ENCODE assay signal across 2 cellular contexts in the genomic region with DNA sequence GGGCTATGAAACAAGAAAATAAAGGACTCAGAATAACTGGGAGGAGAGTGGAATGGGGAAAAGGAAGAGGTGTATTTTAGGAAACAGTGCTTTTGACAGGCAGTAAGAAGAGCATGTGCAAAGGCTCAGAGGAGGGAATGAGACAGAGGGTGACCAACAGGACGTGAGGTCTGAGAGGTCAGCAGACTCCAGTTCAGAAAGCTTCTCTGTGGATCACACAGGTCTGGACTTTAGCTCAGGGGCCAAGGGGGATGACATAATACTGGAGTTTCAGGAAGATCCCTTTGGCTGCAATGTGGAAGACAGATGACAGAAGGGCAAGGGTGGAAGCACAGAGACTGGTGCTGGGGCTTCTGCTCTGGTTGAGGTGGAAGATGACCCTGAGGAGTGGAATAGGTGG.
TF ChIP-seq lines count a peak whose summit lies in the region.

No MANE protein-coding gene starts in this region.

TF ChIP-seq in SK-N-SH treated with all-trans-retinoic acid at 6 μM for 48 hours, 23 proteins besides CTCF, POLR2A, EP300 and RAD21 (continued from another document):
- TF ChIP-seq, protein P1, sequence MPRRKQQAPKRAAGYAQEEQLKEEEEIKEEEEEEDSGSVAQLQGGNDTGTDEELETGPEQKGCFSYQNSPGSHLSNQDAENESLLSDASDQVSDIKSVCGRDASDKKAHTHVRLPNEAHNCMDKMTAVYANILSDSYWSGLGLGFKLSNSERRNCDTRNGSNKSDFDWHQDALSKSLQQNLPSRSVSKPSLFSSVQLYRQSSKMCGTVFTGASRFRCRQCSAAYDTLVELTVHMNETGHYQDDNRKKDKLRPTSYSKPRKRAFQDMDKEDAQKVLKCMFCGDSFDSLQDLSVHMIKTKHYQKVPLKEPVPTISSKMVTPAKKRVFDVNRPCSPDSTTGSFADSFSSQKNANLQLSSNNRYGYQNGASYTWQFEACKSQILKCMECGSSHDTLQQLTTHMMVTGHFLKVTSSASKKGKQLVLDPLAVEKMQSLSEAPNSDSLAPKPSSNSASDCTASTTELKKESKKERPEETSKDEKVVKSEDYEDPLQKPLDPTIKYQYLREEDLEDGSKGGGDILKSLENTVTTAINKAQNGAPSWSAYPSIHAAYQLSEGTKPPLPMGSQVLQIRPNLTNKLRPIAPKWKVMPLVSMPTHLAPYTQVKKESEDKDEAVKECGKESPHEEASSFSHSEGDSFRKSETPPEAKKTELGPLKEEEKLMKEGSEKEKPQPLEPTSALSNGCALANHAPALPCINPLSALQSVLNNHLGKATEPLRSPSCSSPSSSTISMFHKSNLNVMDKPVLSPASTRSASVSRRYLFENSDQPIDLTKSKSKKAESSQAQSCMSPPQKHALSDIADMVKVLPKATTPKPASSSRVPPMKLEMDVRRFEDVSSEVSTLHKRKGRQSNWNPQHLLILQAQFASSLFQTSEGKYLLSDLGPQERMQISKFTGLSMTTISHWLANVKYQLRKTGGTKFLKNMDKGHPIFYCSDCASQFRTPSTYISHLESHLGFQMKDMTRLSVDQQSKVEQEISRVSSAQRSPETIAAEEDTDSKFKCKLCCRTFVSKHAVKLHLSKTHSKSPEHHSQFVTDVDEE (CRISPR knock-in tag; IDR thresholded peaks at IDR 0.05), result no peak
- TF ChIP-seq PPARA (CRISPR knock-in tag; IDR thresholded peaks at IDR 0.05; ENCODE audit: borderline replicate concordance), result no peak
- no peak for TF ChIP-seq ZC3H10 (CRISPR knock-in tag; IDR thresholded peaks at IDR 0.05)
- TF ChIP-seq ZFP3 (CRISPR knock-in tag; IDR thresholded peaks at IDR 0.05), result no peak
- no peak for TF ChIP-seq ZNF8 (CRISPR knock-in tag; IDR thresholded peaks at IDR 0.05)
- no peak for TF ChIP-seq GLIS3 (CRISPR knock-in tag; IDR thresholded peaks at IDR 0.05)
- TF ChIP-seq SNAI2 (CRISPR knock-in tag; IDR thresholded peaks at IDR 0.05), result no peak
- TF ChIP-seq ZNF70 (CRISPR knock-in tag; IDR thresholded peaks at IDR 0.05), result no peak
- TF ChIP-seq RARB (CRISPR knock-in tag; IDR thresholded peaks at IDR 0.05), result no peak
- TF ChIP-seq, protein P2, sequence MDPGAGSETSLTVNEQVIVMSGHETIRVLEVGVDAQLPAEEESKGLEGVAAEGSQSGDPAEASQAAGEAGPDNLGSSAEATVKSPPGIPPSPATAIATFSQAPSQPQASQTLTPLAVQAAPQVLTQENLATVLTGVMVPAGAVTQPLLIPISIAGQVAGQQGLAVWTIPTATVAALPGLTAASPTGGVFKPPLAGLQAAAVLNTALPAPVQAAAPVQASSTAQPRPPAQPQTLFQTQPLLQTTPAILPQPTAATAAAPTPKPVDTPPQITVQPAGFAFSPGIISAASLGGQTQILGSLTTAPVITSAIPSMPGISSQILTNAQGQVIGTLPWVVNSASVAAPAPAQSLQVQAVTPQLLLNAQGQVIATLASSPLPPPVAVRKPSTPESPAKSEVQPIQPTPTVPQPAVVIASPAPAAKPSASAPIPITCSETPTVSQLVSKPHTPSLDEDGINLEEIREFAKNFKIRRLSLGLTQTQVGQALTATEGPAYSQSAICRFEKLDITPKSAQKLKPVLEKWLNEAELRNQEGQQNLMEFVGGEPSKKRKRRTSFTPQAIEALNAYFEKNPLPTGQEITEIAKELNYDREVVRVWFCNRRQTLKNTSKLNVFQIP (CRISPR knock-in tag; IDR thresholded peaks at IDR 0.05; ENCODE audit: borderline replicate concordance, low read depth), result no peak
- no peak for TF ChIP-seq ESRRG (CRISPR knock-in tag; IDR thresholded peaks at IDR 0.05)
- TF ChIP-seq, protein P3, sequence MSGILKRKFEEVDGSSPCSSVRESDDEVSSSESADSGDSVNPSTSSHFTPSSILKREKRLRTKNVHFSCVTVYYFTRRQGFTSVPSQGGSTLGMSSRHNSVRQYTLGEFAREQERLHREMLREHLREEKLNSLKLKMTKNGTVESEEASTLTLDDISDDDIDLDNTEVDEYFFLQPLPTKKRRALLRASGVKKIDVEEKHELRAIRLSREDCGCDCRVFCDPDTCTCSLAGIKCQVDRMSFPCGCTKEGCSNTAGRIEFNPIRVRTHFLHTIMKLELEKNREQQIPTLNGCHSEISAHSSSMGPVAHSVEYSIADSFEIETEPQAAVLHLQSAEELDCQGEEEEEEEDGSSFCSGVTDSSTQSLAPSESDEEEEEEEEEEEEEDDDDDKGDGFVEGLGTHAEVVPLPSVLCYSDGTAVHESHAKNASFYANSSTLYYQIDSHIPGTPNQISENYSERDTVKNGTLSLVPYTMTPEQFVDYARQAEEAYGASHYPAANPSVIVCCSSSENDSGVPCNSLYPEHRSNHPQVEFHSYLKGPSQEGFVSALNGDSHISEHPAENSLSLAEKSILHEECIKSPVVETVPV (CRISPR knock-in tag; IDR thresholded peaks at IDR 0.05), result no peak
- TF ChIP-seq TOX (CRISPR knock-in tag; IDR thresholded peaks at IDR 0.05; ENCODE audit: borderline replicate concordance), result no peak
- TF ChIP-seq, protein P4, sequence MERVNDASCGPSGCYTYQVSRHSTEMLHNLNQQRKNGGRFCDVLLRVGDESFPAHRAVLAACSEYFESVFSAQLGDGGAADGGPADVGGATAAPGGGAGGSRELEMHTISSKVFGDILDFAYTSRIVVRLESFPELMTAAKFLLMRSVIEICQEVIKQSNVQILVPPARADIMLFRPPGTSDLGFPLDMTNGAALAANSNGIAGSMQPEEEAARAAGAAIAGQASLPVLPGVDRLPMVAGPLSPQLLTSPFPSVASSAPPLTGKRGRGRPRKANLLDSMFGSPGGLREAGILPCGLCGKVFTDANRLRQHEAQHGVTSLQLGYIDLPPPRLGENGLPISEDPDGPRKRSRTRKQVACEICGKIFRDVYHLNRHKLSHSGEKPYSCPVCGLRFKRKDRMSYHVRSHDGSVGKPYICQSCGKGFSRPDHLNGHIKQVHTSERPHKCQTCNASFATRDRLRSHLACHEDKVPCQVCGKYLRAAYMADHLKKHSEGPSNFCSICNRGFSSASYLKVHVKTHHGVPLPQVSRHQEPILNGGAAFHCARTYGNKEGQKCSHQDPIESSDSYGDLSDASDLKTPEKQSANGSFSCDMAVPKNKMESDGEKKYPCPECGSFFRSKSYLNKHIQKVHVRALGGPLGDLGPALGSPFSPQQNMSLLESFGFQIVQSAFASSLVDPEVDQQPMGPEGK (CRISPR knock-in tag; IDR thresholded peaks at IDR 0.05; ENCODE audit: borderline replicate concordance), result no peak
- no peak for TF ChIP-seq BACH2 (CRISPR knock-in tag; IDR thresholded peaks at IDR 0.05; ENCODE audit: borderline replicate concordance)
- no peak for TF ChIP-seq ISL1 (CRISPR knock-in tag; IDR thresholded peaks at IDR 0.05)

TF ChIP-seq in SK-N-SH, 30 proteins besides CTCF, POLR2A, EP300 and RAD21 (continued from another document):
- TF ChIP-seq, protein P5, sequence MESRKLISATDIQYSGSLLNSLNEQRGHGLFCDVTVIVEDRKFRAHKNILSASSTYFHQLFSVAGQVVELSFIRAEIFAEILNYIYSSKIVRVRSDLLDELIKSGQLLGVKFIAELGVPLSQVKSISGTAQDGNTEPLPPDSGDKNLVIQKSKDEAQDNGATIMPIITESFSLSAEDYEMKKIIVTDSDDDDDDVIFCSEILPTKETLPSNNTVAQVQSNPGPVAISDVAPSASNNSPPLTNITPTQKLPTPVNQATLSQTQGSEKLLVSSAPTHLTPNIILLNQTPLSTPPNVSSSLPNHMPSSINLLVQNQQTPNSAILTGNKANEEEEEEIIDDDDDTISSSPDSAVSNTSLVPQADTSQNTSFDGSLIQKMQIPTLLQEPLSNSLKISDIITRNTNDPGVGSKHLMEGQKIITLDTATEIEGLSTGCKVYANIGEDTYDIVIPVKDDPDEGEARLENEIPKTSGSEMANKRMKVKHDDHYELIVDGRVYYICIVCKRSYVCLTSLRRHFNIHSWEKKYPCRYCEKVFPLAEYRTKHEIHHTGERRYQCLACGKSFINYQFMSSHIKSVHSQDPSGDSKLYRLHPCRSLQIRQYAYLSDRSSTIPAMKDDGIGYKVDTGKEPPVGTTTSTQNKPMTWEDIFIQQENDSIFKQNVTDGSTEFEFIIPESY (IDR thresholded peaks at IDR 0.05; ENCODE audit: borderline replicate concordance, low read depth), result no peak
- TF ChIP-seq CHD2 (IDR thresholded peaks at IDR 0.05; ENCODE audit: low read length, partially characterized antibody) (no peak), RFX5 (IDR thresholded peaks at IDR 0.05; ENCODE audit: low read length) (no peak), MEF2A (IDR thresholded peaks at IDR 0.05; ENCODE audit: borderline replicate concordance, low read depth) (no peak), TCF12 (IDR thresholded peaks at IDR 0.05) (no peak)
